Comparison of ENCODE assay signal across 8 cellular contexts in the genomic region with DNA sequence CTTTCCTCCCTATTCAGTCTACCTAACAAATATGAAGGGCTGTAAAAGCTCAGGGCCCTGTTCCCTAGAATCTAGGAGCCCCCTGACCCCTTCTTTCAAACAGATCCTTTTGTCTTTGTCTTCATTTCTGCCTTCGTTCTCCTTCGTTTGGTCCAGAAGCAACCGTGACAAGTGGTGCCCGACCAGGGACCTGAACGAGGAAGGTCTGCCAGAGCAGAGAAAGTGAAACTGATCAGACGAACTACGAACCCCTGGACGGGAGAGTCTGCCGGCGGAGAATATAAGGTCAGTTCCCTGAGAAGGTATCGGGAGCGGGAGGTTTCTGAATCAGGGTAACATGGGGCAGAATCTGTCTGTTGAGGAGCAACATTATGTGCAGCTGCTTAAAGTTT. TPM values are rescaled to one million over a fixed set of nuclear protein-coding genes. Genes with fewer than 3 reads are reported as not detected.
A peak's percentile ranks its signal among the peaks of the same experiment; 100 is the strongest.
DNase-seq lines count a peak whose midpoint lies in the region; ATAC-seq and TF ChIP-seq lines count a peak whose summit lies in the region.

No MANE protein-coding gene starts in this region.

- TF ChIP-seq CTCF in esophagus squamous epithelium (IDR thresholded peaks at IDR 0.05) (no peak), psoas muscle (IDR thresholded peaks at IDR 0.05) (no peak)

- DNase-seq in GM23248 = peak; percentile 22
- DNase-seq in RPMI7951 (ENCODE audit: low read depth) = peak; percentile 49
- no peak for DNase-seq in esophagus squamous epithelium (lab: John Stamatoyannopoulos, UW)
- no peak for DNase-seq in psoas muscle
- DNase-seq in AG08395 (ENCODE audit: low spot score) = no peak

- H3K9me2 ChIP-seq in GM23248 (ENCODE audit: insufficient read depth) = no peaks in the 10 kb centered on the region

- H3K27ac ChIP-seq in GM23248 = peak overlapping the region; percentile 83
- H3K27ac ChIP-seq in esophagus squamous epithelium = peak overlapping the region; percentile 80 to 96 (median 92)
- H3K27ac ChIP-seq in psoas muscle = peak overlapping the region; percentile 93

- H3K9me3 ChIP-seq in GM23248 (ENCODE audit: low read depth) = no peaks in the 10 kb centered on the region
- no peaks in the 10 kb centered on the region for H3K9me3 ChIP-seq in esophagus squamous epithelium
- peaks cover 13% of the 10 kb centered on the region for H3K9me3 ChIP-seq in psoas muscle

- peak overlapping the region; percentile 87 for H3K4me2 ChIP-seq in GM23248 (ENCODE audit: unreplicated experiment)

- H3K27me3 ChIP-seq in GM23248 (replicated peaks; ENCODE audit: insufficient read depth) = no peaks in the 10 kb centered on the region
- H3K27me3 ChIP-seq in esophagus squamous epithelium = no peaks in the 10 kb centered on the region
- no peaks in the 10 kb centered on the region for H3K27me3 ChIP-seq in psoas muscle (ENCODE audit: insufficient read depth in 3 of 3, low read length in 2 of 3)

- intact Hi-C loops in esophagus squamous epithelium (cut with DNase I) (no loop called here), psoas muscle (cut with DNase I) (loop anchor here in 1 of 2 donors (5.0 kb wide), 1 partner anchor 56 kb away; the partner anchor contains the start of gene ZNF497)

- H2AFZ ChIP-seq in GM23248 = peak overlapping the region; percentile 93

- WGBS in GM23248 (ENCODE audit: low coverage in 1 of 2, low lambda C conversion rate in 2 of 2, missing lambda C conversion rate in 2 of 2), 2 experiments = 63 to 66% methylated on average over 12 of the region's 12 CpGs
- WGBS in esophagus squamous epithelium, 2 donors = 28 to 67% methylated on average over 7 to 9 of the region's 12 CpGs
- WGBS in psoas muscle, 3 donors = 47 to 64% (median 59%) methylated on average over 12 of the region's 12 CpGs

- H3K4me3 ChIP-seq in GM23248 = peak overlapping the region; percentile 89
- H3K4me3 ChIP-seq in esophagus squamous epithelium = peak overlapping the region; percentile 61 to 94 (median 86)
- peak overlapping the region; percentile 89 for H3K4me3 ChIP-seq in psoas muscle

- H3K36me3 ChIP-seq in GM23248 (ENCODE audit: low read depth) (peaks cover 20% of the 10 kb centered on the region), esophagus squamous epithelium (peaks cover 0 to 55% (median 0%) of the 10 kb centered on the region in 3 donors), psoas muscle (ENCODE audit: insufficient read depth in 1 of 2, low read depth in 1 of 2) (peaks cover 2 to 40% of the 10 kb centered on the region in 2 donors)

- H3F3A ChIP-seq in GM23248 (ENCODE audit: insufficient read depth) = peaks cover 24% of the 10 kb centered on the region; the same call in 1 of the 2 replicates

- in situ Hi-C loops in GM23248 (cut with MboI) = no loop called here

- peak overlapping the region; percentile 93 for H3K9ac ChIP-seq in GM23248

- TF ChIP-seq POLR2A in esophagus squamous epithelium (IDR thresholded peaks at IDR 0.05) = no peak

- H3K79me2 ChIP-seq in GM23248 (ENCODE audit: insufficient read depth) = peaks cover 75% of the 10 kb centered on the region

- ATAC-seq in psoas muscle (no peak), GM21367 (IDR thresholded peaks at IDR 0.05; ENCODE audit: unreplicated experiment) (no peak), GM19351 (IDR thresholded peaks at IDR 0.05; ENCODE audit: unreplicated experiment) (no peak), GM21447 (IDR thresholded peaks at IDR 0.05; ENCODE audit: unreplicated experiment) (no peak)

- H3K4me1 ChIP-seq in GM23248 (ENCODE audit: insufficient read depth) (0 out of 2 replicates have a peak, but pooled peaks cover 4% of the 10 kb centered on the region), esophagus squamous epithelium (peaks cover 6 to 35% (median 15%) of the 10 kb centered on the region in 3 donors), psoas muscle (peaks cover 9% of the 10 kb centered on the region)

- H4K20me1 ChIP-seq in GM23248 (ENCODE audit: insufficient read depth) = no peaks in the 10 kb centered on the region

RNA-seq across cellular contexts. Expression of gene ERVK3-1, which starts 0.8 kb away (rescaled TPM):
- total RNA-seq in GM23248 (2014; rRNA removed; shearing (Covaris generic)) = 33.7 and 35.0 TPM in 2 replicates
- 40.2 and 41.3 TPM in 2 replicates for polyA plus RNA-seq in GM23248 (2016; fragmentation: Nextera tagmentation; extraction: Ambion mirVana)
- total RNA-seq in RPMI7951 (2014; rRNA removed; shearing (Covaris generic)) = 68.7 and 76.6 TPM in 2 replicates
- total RNA-seq in esophagus squamous epithelium = 10 to 100 TPM; 24.7 to 42.0 (median 38.0) TPM
- 10 to 100 TPM; 13.9 to 33.3 (median 16.4) TPM for total RNA-seq in psoas muscle
- 10 to 100 TPM; 29.5 to 81.0 (median 77.4) TPM for polyA plus RNA-seq in psoas muscle

RNA-seq across cellular contexts. Expression of gene ZSCAN22, which starts 20.9 kb away (rescaled TPM):
- total RNA-seq in GM23248 (2014; rRNA removed; shearing (Covaris generic)) = 1.8 and 3.4 TPM in 2 replicates
- polyA plus RNA-seq in GM23248 (2016; fragmentation: Nextera tagmentation; extraction: Ambion mirVana) = 1.5 and 2.1 TPM in 2 replicates
- total RNA-seq in RPMI7951 (2014; rRNA removed; shearing (Covaris generic)) = 2.9 and 4.1 TPM in 2 replicates
- 1 to 10 TPM; 2.2 to 3.2 (median 2.9) TPM for total RNA-seq in esophagus squamous epithelium
- total RNA-seq in psoas muscle = 1 to 10 TPM; 2.0 to 3.1 (median 2.4) TPM
- 1 to 10 TPM; 1.1 to 1.8 (median 1.8) TPM for polyA plus RNA-seq in psoas muscle

RNA-seq across cellular contexts. Expression of gene ZNF8, which starts 27.2 kb away (rescaled TPM):
- total RNA-seq in GM23248 (2014; rRNA removed; shearing (Covaris generic)) = 4.0 and 5.7 TPM in 2 replicates
- polyA plus RNA-seq in GM23248 (2016; fragmentation: Nextera tagmentation; extraction: Ambion mirVana) (1.1 and 1.2 TPM in 2 replicates), psoas muscle (1 to 10 TPM in 1 of 3 donors, under 1 TPM in 2; 0.35 to 1.3 (median 0.86) TPM)
- total RNA-seq in RPMI7951 (2014; rRNA removed; shearing (Covaris generic)) = 4.3 and 4.8 TPM in 2 replicates
- total RNA-seq in esophagus squamous epithelium (1 to 10 TPM; 3.5 to 6.7 (median 4.2) TPM), psoas muscle (1 to 10 TPM; 1.5 to 2.5 (median 2.0) TPM)

RNA-seq across cellular contexts. Expression of gene A1BG, which starts 47.4 kb away (rescaled TPM):
- total RNA-seq in GM23248 (2014; rRNA removed; shearing (Covaris generic)) = 22.0 and 63.7 TPM in 2 replicates
- 31.3 and 34.3 TPM in 2 replicates for polyA plus RNA-seq in GM23248 (2016; fragmentation: Nextera tagmentation; extraction: Ambion mirVana)
- 64.4 and 111 TPM in 2 replicates for total RNA-seq in RPMI7951 (2014; rRNA removed; shearing (Covaris generic))
- 10 to 100 TPM in 2 of 4 donors, 1 to 10 TPM in 1, not detected in 1; 1.1 to 25.1 (median 13.9) TPM for total RNA-seq in esophagus squamous epithelium
- total RNA-seq in psoas muscle = 1 to 10 TPM; 1.6 to 5.4 (median 3.8) TPM
- polyA plus RNA-seq in psoas muscle = 10 to 100 TPM in 2 of 3 donors, 1 to 10 TPM in 1; 5.2 to 12.0 (median 10.0) TPM

RNA-seq across cellular contexts. Expression of gene ZNF497, which starts 56.6 kb away (rescaled TPM):
- total RNA-seq in GM23248 (2014; rRNA removed; shearing (Covaris generic)) = 0.38 and 0.97 TPM in 2 replicates
- polyA plus RNA-seq in GM23248 (2016; fragmentation: Nextera tagmentation; extraction: Ambion mirVana) (0.65 and 0.72 TPM in 2 replicates), psoas muscle (under 1 TPM; 0.13 to 0.43 (median 0.30) TPM)
- total RNA-seq in RPMI7951 (2014; rRNA removed; shearing (Covaris generic)) = 0.12 and 0.29 TPM in 2 replicates
- total RNA-seq in esophagus squamous epithelium (1 to 10 TPM in 3 of 4 donors, under 1 TPM in 1; 0.87 to 1.9 (median 1.4) TPM), psoas muscle (under 1 TPM; 0.08 to 0.30 (median 0.18) TPM)

Comparison
In these comparisons a context has a peak if more than half of its experiments do, and no peak if none do; other contexts are left out.
1. DNase-seq: peak in GM23248 (single experiment) and RPMI7951 (single experiment); none in esophagus squamous epithelium (single experiment), psoas muscle (0 of 2) and AG08395 (single experiment).
2. Peak in every context shown above with its lines, with median percentiles within 50 percentile points of each other: H3K27ac ChIP-seq and H3K4me3 ChIP-seq.